ENCODE assay signal across 8 cellular contexts in the genomic region with DNA sequence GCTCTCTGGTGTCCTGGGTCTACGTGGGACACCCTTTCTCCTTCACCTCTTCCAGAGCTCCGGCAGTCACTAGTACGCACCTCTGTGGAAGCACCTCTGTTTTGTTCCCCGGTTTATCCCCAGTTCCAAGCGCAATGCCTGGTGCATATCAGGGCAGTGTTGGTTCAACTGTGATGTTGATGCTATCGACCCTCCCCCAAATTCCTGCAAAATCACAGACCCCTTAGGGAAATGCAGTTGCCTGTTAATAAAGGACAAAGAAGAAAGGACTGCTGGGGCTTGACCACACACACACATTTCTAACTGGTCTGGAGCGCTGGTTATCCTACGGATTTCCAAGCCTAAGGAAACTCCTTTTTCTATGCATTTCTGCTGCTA. TPM values are rescaled to one million over a fixed set of nuclear protein-coding genes. Genes with fewer than 3 reads are reported as not detected.
DNase-seq lines count a peak whose midpoint lies in the region; ATAC-seq and TF ChIP-seq lines count a peak whose summit lies in the region.

No MANE protein-coding gene starts in this region.

- H3K4me1 ChIP-seq in CD8-positive, alpha-beta T cell (ENCODE audit: insufficient read depth, low read length) = peaks cover 8% of the 10 kb centered on the region
- peaks cover 12% of the 10 kb centered on the region for H3K4me1 ChIP-seq in effector memory CD4-positive, alpha-beta T cell (ENCODE audit: control insufficient read depth, insufficient read depth, low read length, poor library complexity, severe bottlenecking)

- H3K9me3 ChIP-seq in CD8-positive, alpha-beta T cell (ENCODE audit: low read length) = no peaks in the 10 kb centered on the region
- no peaks in the 10 kb centered on the region for H3K9me3 ChIP-seq in effector memory CD4-positive, alpha-beta T cell (ENCODE audit: control insufficient read depth, low read length)

- CTCF ChIA-PET in CD8-positive, alpha-beta T cell (lab: Charles Lee) = no interaction called here

- no peak for DNase-seq in CD8-positive, alpha-beta T cell
- DNase-seq in effector memory CD4-positive, alpha-beta T cell = no peak
- DNase-seq in neural crest cell (ENCODE audit: low read depth, low spot score) (no peak), EL (no peak), SKM-1 (lab: John Stamatoyannopoulos, UW; ENCODE audit: unreplicated experiment) (no peak)
- no peak for DNase-seq in NK-92 treated with Interleukin-12 subunit alpha and Interleukin-12 subunit beta, amount 100 ng/mL, for 24 hours (lab: John Stamatoyannopoulos, UW)

- H3K4me3 Mint-ChIP-seq in CD8-positive, alpha-beta T cell = peak overlapping the region; percentile 61
- peak overlapping the region; percentile 24 to 84 (median 68) for H3K4me3 Mint-ChIP-seq in IgD-negative memory B cell
- H3K4me3 Mint-ChIP-seq in neural crest cell = peak overlapping the region; percentile 87

- peaks cover 53% of the 10 kb centered on the region for H3K27me3 Mint-ChIP-seq in CD8-positive, alpha-beta T cell (ENCODE audit: low read depth)
- peaks cover 50% of the 10 kb centered on the region for H3K27me3 Mint-ChIP-seq in IgD-negative memory B cell
- H3K27me3 Mint-ChIP-seq in neural crest cell (ENCODE audit: low read depth) = peaks cover 35% of the 10 kb centered on the region

- no peak for ATAC-seq in CD8-positive, alpha-beta T cell
- no peak for ATAC-seq in GM21737 (IDR thresholded peaks at IDR 0.05; ENCODE audit: unreplicated experiment)

- H3K9me3 Mint-ChIP-seq in CD8-positive, alpha-beta T cell = no peaks in the 10 kb centered on the region
- H3K9me3 Mint-ChIP-seq in IgD-negative memory B cell (peaks cover 0 to 1% (median 0%) of the 10 kb centered on the region in 3 donors), neural crest cell (peaks cover 2% of the 10 kb centered on the region)

- peaks cover 16% of the 10 kb centered on the region for H3K27me3 ChIP-seq in CD8-positive, alpha-beta T cell (ENCODE audit: insufficient read depth, low read length)
- peaks cover 11% of the 10 kb centered on the region for H3K27me3 ChIP-seq in effector memory CD4-positive, alpha-beta T cell (replicated peaks; ENCODE audit: control insufficient read depth, insufficient read depth, low read length, poor library complexity, severe bottlenecking)

- no peaks in the 10 kb centered on the region for H3K36me3 ChIP-seq in CD8-positive, alpha-beta T cell (ENCODE audit: insufficient read depth, low read length)
- H3K36me3 ChIP-seq in effector memory CD4-positive, alpha-beta T cell (ENCODE audit: control insufficient read depth, insufficient read depth, low read length) = no peaks in the 10 kb centered on the region

- H3K27ac ChIP-seq in CD8-positive, alpha-beta T cell (ENCODE audit: low read depth, low read length) = no peak overlapping the region
- H3K27ac ChIP-seq in effector memory CD4-positive, alpha-beta T cell (ENCODE audit: insufficient read depth, low read length, poor library complexity, severe bottlenecking) = no peak overlapping the region

- no peak for TF ChIP-seq CTCF in CD8-positive, alpha-beta T cell (IDR thresholded peaks at IDR 0.05)
- no peak for TF ChIP-seq CTCF in neural crest cell (conservative IDR thresholded peaks at IDR 0.05)

- H3K4me1 Mint-ChIP-seq in CD8-positive, alpha-beta T cell (ENCODE audit: low read depth) = peaks cover 16% of the 10 kb centered on the region
- H3K4me1 Mint-ChIP-seq in IgD-negative memory B cell (peaks cover 4 to 12% (median 12%) of the 10 kb centered on the region in 3 donors), neural crest cell (peaks cover 45% of the 10 kb centered on the region)

- no peak overlapping the region for H3K4me3 ChIP-seq in CD8-positive, alpha-beta T cell (ENCODE audit: low read depth, low read length)
- H3K4me3 ChIP-seq in effector memory CD4-positive, alpha-beta T cell (ENCODE audit: insufficient read depth, low read depth, low read length, poor library complexity, severe bottlenecking) = peak overlapping the region; percentile 29

- H3K36me3 Mint-ChIP-seq in CD8-positive, alpha-beta T cell = no peaks in the 10 kb centered on the region
- H3K36me3 Mint-ChIP-seq in IgD-negative memory B cell (no peaks in the 10 kb centered on the region), neural crest cell (ENCODE audit: low read depth) (peaks cover 3% of the 10 kb centered on the region)

- no peak overlapping the region for H3K27ac Mint-ChIP-seq in CD8-positive, alpha-beta T cell
- H3K27ac Mint-ChIP-seq in IgD-negative memory B cell (no peak overlapping the region), neural crest cell (ENCODE audit: unreplicated experiment) (no peak overlapping the region)

- POLR2A ChIA-PET in CD8-positive, alpha-beta T cell (lab: Charles Lee) = interaction anchor here (0.6 kb wide), 1 partner anchor 231 kb away, joined by 3 read pairs; no protein-coding TSS in a partner anchor

- intact Hi-C loops in CD8-positive, alpha-beta T cell (cut with DNase I, micrococcal nuclease) = no loop called here

RNA-seq across cellular contexts. Expression of a gene that starts 0.5 kb away (rescaled TPM):
- not detected for total RNA-seq in CD8-positive, alpha-beta T cell
- polyA plus RNA-seq in IgD-negative memory B cell = 0.53 TPM
- 10.3 and 12.8 TPM in 2 replicates for total RNA-seq in neural crest cell

RNA-seq across cellular contexts. Expression of a gene that starts 44.6 kb away (rescaled TPM):
- not detected for total RNA-seq in CD8-positive, alpha-beta T cell
- not detected for polyA plus RNA-seq in IgD-negative memory B cell
- not detected in 2 replicates for total RNA-seq in neural crest cell

Comparison
In these comparisons a context has a peak if more than half of its experiments do, and no peak if none do; other contexts are left out.
1. RNA of a gene that starts 0.5 kb away (total RNA-seq): 10.3 to 12.8 TPM in neural crest cell; not detected in CD8-positive, alpha-beta T cell; every median in the first group is over 10 times any median in the second.
2. Peak in every context shown above with its lines, with median percentiles within 50 percentile points of each other: H3K4me3 Mint-ChIP-seq.